23 cellular contexts compared by ENCODE assay signal in the genomic region with DNA sequence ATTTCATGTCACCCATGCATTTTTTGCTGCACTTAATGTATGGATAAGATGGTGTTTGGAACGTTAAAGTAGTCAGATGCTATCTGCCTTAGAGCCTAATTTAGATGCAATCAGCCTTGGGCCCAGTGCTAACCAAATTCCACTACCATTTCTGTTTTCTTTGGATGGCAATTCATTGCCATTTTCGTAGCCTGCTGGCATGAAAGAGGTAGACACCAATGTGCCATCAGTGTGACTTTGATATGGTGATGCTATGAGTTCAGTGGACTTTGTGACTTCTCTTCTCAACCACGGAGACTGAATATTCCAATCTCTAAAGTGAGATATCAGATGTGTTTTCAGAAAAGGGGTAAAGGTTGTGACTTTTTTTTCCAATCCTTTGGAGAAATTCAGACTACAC. TPM values are rescaled to one million over a fixed set of nuclear protein-coding genes. Genes with fewer than 3 reads are reported as not detected.
DNase-seq lines count a peak whose midpoint lies in the region; ATAC-seq, FAIRE-seq and TF ChIP-seq lines count a peak whose summit lies in the region.
"Had no signal": no experiment of that assay in that cellular context is flagged by ENCODE, and none has a peak within 500 bp of the region (broad histone marks: within the 10 kb centered on the region; RNA-seq: fewer than 3 reads in every experiment).

No MANE protein-coding gene starts in this region.

- CTCF ChIA-PET in HepG2 (lab: Yijun Ruan, JAX; ENCODE audit: low intra/inter-chr PET ratio, low total read pairs) = no interaction called here

- in situ Hi-C loops in HepG2 (cut with HindIII; ENCODE audit: extremely low pct_ligation_motif_present, low pct_unique_long_range_greater_than_20kb) = no loop called here

- ATAC-seq in left ventricle myocardium superior (no peak), HepG2 (no peak), GM21825 (IDR thresholded peaks at IDR 0.05; ENCODE audit: unreplicated experiment) (no peak), heart right ventricle (no peak)
- ATAC-seq: left colon; stimulated activated naive B cell treated with anti-CD40 and anti-IgM and Interleukin-4, amounts not matched to agents 10 μg/mL and 1 μg/mL and 100 μg/mL, for 72 hours had no signal

- no peak for TF ChIP-seq EP300 in HepG2 (IDR thresholded peaks at IDR 0.05; ENCODE audit: low read depth in 2 of 2, low read length in 2 of 2)
- TF ChIP-seq EP300 in HepG2 (CRISPR knock-in tag; IDR thresholded peaks at IDR 0.05; ENCODE audit: borderline replicate concordance) = no peak

- H3K4me2 ChIP-seq in HepG2 (ENCODE audit: low read depth, low read length) = peak overlapping the region; percentile 46

- no peak for TF ChIP-seq CTCF in left ventricle myocardium inferior (IDR thresholded peaks at IDR 0.05; ENCODE audit: borderline replicate concordance)
- no peak for TF ChIP-seq CTCF in HepG2 (CRISPR knock-in tag; IDR thresholded peaks at IDR 0.05)
- no peak for TF ChIP-seq CTCF in breast epithelium (IDR thresholded peaks at IDR 0.05)
- no peak for TF ChIP-seq CTCF in heart right ventricle (IDR thresholded peaks at IDR 0.05)

- H3K4me1 ChIP-seq in left ventricle myocardium inferior (peaks cover 77% of the 10 kb centered on the region), HepG2 (ENCODE audit: insufficient read depth, low read length) (peaks cover 23% of the 10 kb centered on the region), breast epithelium (peaks cover 3 to 4% of the 10 kb centered on the region in 2 donors), heart right ventricle (peaks cover 0 to 31% (median 27%) of the 10 kb centered on the region in 9 donors)

- FAIRE-seq in HepG2 (lab: Jason Lieb, UNC) = no peak
- FAIRE-seq: H54 had no signal

- BruUV-seq in HepG2 (replicated peaks; lab: Mats Ljungman, UMichigan) = no TSS peak

- no peaks in the 10 kb centered on the region for H3K36me3 ChIP-seq in left ventricle myocardium inferior
- H3K36me3 ChIP-seq in HepG2 (replicated peaks in 1 of 2; ENCODE audit: control insufficient read depth in 1 of 2, insufficient read depth in 2 of 2, low read length in 2 of 2) = no peaks in the 10 kb centered on the region
- H3K36me3 ChIP-seq in breast epithelium = no peaks in the 10 kb centered on the region
- peaks cover 0 to 10% (median 0%) of the 10 kb centered on the region in 9 donors for H3K36me3 ChIP-seq in heart right ventricle
- H3K36me3 ChIP-seq: esophagus squamous epithelium, thoracic aorta had no signal

- H4K20me1 ChIP-seq in HepG2 (ENCODE audit: insufficient read depth, low read length) = no peaks in the 10 kb centered on the region

- no peak for TF ChIP-seq RAD21 in HepG2 (CRISPR knock-in tag; IDR thresholded peaks at IDR 0.05)

- 60% methylated on average over 3 of the region's 3 CpGs for WGBS in HepG2 (ENCODE audit: low lambda C conversion rate)
- WGBS in heart right ventricle, 2 donors = 56 to 59% methylated on average over 3 of the region's 3 CpGs

- H3K27ac ChIP-seq in left ventricle myocardium inferior (replicated peaks) (peak overlapping the region; percentile 99), HepG2 (ENCODE audit: extremely low read length, insufficient read depth, low read length) (no peak overlapping the region), breast epithelium (no peak overlapping the region), heart right ventricle (peak overlapping the region in 5 of 10 donors; percentile 94 to 98 (median 96))
- H3K27ac ChIP-seq: SK-N-MC, thoracic aorta had no signal

- peak overlapping the region; percentile 91 for H3K4me3 ChIP-seq in left ventricle myocardium inferior
- no peak overlapping the region for H3K4me3 ChIP-seq in HepG2 (replicated peaks in 1 of 3; ENCODE audit: insufficient read depth in 1 of 3, low read depth in 2 of 3, low read length in 3 of 3)
- H3K4me3 ChIP-seq in breast epithelium = no peak overlapping the region
- peak overlapping the region in 5 of 10 donors; percentile 74 to 91 (median 85) for H3K4me3 ChIP-seq in heart right ventricle

- H3K9ac ChIP-seq in HepG2 (ENCODE audit: insufficient read depth, low read depth, low read length) = no peak overlapping the region

- no peak for DNase-seq in left ventricle myocardium inferior
- DNase-seq in left ventricle myocardium superior = no peak
- peak; percentile 21 for DNase-seq in SK-N-DZ (ENCODE audit: low spot score)
- no peak for DNase-seq in HepG2 (ENCODE audit: low spot score)
- no peak for DNase-seq in DMS53 (lab: John Stamatoyannopoulos, UW)
- no peak for DNase-seq in breast epithelium (ENCODE audit: low spot score in 2 of 2)
- no peak for DNase-seq in heart right ventricle
- DNase-seq: activated effector memory CD4-positive, alpha-beta T cell treated with Interleukin-2 at 50 U/mL for 16 hours; amygdala; DMS79; esophagus squamous epithelium; midbrain; NCI-H1048; NCI-H2029; NCI-H446; NK-92 treated with Interleukin-12 subunit alpha and Interleukin-12 subunit beta, amount 100 ng/mL, for 24 hours; stimulated activated CD4-positive, alpha-beta T cell treated with anti-CD3 and anti-CD28 coated beads, Interleukin-1b, Interleukin-23, amount 100 ng/mL, for 48 hours; stimulated activated naive B cell treated with anti-CD40 and anti-IgM and Interleukin-4, amounts not matched to agents 10 μg/mL and 1 μg/mL and 100 μg/mL, for 72 hours had no signal

- POLR2A ChIA-PET in HepG2 (lab: Yijun Ruan, JAX) = no interaction called here

- H3K9me3 ChIP-seq in left ventricle myocardium inferior (replicated peaks) (no peaks in the 10 kb centered on the region), HepG2 (ENCODE audit: low read length) (no peaks in the 10 kb centered on the region), breast epithelium (no peaks in the 10 kb centered on the region), heart right ventricle (no peaks in the 10 kb centered on the region)
- H3K9me3 ChIP-seq: esophagus squamous epithelium, thoracic aorta had no signal

- H3K79me2 ChIP-seq in HepG2 (ENCODE audit: insufficient read depth, low read length) = peaks cover 19% of the 10 kb centered on the region

- TF ChIP-seq POLR2A in HepG2 (IDR thresholded peaks at IDR 0.05; ENCODE audit: insufficient read depth in 1 of 2, low read depth in 2 of 2, low read length in 2 of 2) (no peak), breast epithelium (IDR thresholded peaks at IDR 0.05) (no peak)

- intact Hi-C loops in left ventricle myocardium inferior (cut with micrococcal nuclease) = no loop called here
- intact Hi-C loops in left ventricle myocardium superior (cut with micrococcal nuclease) = no loop called here
- intact Hi-C loops in HepG2 (cut with micrococcal nuclease; ENCODE audit: unreplicated experiment) = loop anchor here (5.0 kb wide), 1 partner anchor 174 kb away; no protein-coding TSS in a partner anchor
- intact Hi-C loops in breast epithelium (cut with DNase I; ENCODE audit: low total_unique reads) = no loop called here
- intact Hi-C loops in heart right ventricle (cut with DNase I) = no loop called here

- no peak overlapping the region for H2AFZ ChIP-seq in HepG2 (ENCODE audit: low read length)

- no peaks in the 10 kb centered on the region for H3K27me3 ChIP-seq in left ventricle myocardium inferior (ENCODE audit: low read depth)
- H3K27me3 ChIP-seq in HepG2 (ENCODE audit: control insufficient read depth in 1 of 2, insufficient read depth in 2 of 2, low read length in 2 of 2) = no peaks in the 10 kb centered on the region
- no peaks in the 10 kb centered on the region for H3K27me3 ChIP-seq in breast epithelium
- no peaks in the 10 kb centered on the region for H3K27me3 ChIP-seq in heart right ventricle
- H3K27me3 ChIP-seq: esophagus squamous epithelium had no signal

RNA-seq across cellular contexts. Expression of gene ETFDH, which starts 1.5 kb away (rescaled TPM):
- total RNA-seq in left ventricle myocardium inferior (283 TPM), left ventricle myocardium superior (391 TPM), HepG2 (2016; rRNA removed; fragmentation: Illumina TruSeq; extraction: Trizol) (13.5 and 14.7 TPM in 2 replicates), breast epithelium (10 to 100 TPM; 36.2 to 40.6 (median 39.7) TPM), heart right ventricle (100 to 1,000 TPM; 140 to 305 (median 219) TPM)
- polyA plus RNA-seq in SK-N-DZ (2014; cell fraction: cytosol; rRNA removed) = 18.6 and 21.3 TPM in 2 replicates
- polyA plus RNA-seq in SK-N-DZ (2014; cell fraction: nucleus; rRNA removed) = 18.4 and 35.6 TPM in 2 replicates
- 1.3 and 2.5 TPM in 2 replicates for total RNA-seq in HepG2 (2016; cell fraction: cytosol; rRNA removed; fragmentation: Illumina TruSeq; extraction: Trizol; ENCODE audit: low read depth)
- total RNA-seq in HepG2 (2016; cell fraction: insoluble cytoplasmic fraction; rRNA removed; fragmentation: Illumina TruSeq; extraction: Trizol) = 13.3 and 15.5 TPM in 2 replicates
- 5.0 and 6.4 TPM in 2 replicates for total RNA-seq in HepG2 (2016; cell fraction: membrane; rRNA removed; fragmentation: Illumina TruSeq; extraction: Trizol)
- total RNA-seq in HepG2 (2016; cell fraction: nucleus; rRNA removed; fragmentation: Illumina TruSeq; extraction: Trizol) = 9.4 and 10.2 TPM in 2 replicates
- polyA plus RNA-seq in HepG2 (2011; rRNA removed) (15.3 and 17.8 TPM in 2 replicates), heart right ventricle (100 to 1,000 TPM in 1 of 2 donors, 10 to 100 TPM in 1; 47.3 to 141 TPM)
- polyA plus RNA-seq in HepG2 (2011; cell fraction: cytosol; rRNA removed) = 8.7 and 14.2 TPM in 2 replicates
- polyA plus RNA-seq in HepG2 (2011; cell fraction: nucleus; rRNA removed) = 16.8 and 22.3 TPM in 2 replicates
- 14.6 and 17.9 TPM in 2 replicates for polyA plus RNA-seq in HepG2 (2012)
- 1.8 and 2.1 TPM in 2 replicates for polyA plus RNA-seq in HepG2 (2016; cell fraction: cytosol; fragmentation: Illumina TruSeq; extraction: Trizol; ENCODE audit: low read depth)
- polyA plus RNA-seq in HepG2 (2016; cell fraction: insoluble cytoplasmic fraction; fragmentation: Illumina TruSeq; extraction: Trizol; ENCODE audit: low read depth) = 12.4 and 13.8 TPM in 2 replicates
- polyA plus RNA-seq in HepG2 (2016; cell fraction: membrane; fragmentation: Illumina TruSeq; extraction: Trizol; ENCODE audit: low read depth) = 2.8 and 4.3 TPM in 2 replicates
- polyA plus RNA-seq in HepG2 (2016; cell fraction: nucleus; fragmentation: Illumina TruSeq; extraction: Trizol; ENCODE audit: insufficient read depth, low read depth) = 14.5 and 18.5 TPM in 2 replicates
- 1.8 and 8.8 TPM in 2 replicates for polyA minus RNA-seq in HepG2 (2011; rRNA and poly(A)+ RNA removed; ENCODE audit: low replicate concordance)
- 8.0 and 13.9 TPM in 2 replicates for polyA minus RNA-seq in HepG2 (2011; cell fraction: cytosol; rRNA and poly(A)+ RNA removed)
- polyA minus RNA-seq in HepG2 (2011; cell fraction: nucleus; rRNA and poly(A)+ RNA removed) = 19.4 and 23.9 TPM in 2 replicates

RNA-seq across cellular contexts. Expression of gene C4orf46, which starts 1.9 kb away (rescaled TPM):
- 3.4 TPM for total RNA-seq in left ventricle myocardium inferior
- total RNA-seq in left ventricle myocardium superior = 3.4 TPM
- 70.5 and 74.1 TPM in 2 replicates for polyA plus RNA-seq in SK-N-DZ (2014; cell fraction: cytosol; rRNA removed)
- 30.1 and 31.3 TPM in 2 replicates for polyA plus RNA-seq in SK-N-DZ (2014; cell fraction: nucleus; rRNA removed)
- total RNA-seq in HepG2 (2016; rRNA removed; fragmentation: Illumina TruSeq; extraction: Trizol) = 10.4 and 16.7 TPM in 2 replicates
- total RNA-seq in HepG2 (2016; cell fraction: cytosol; rRNA removed; fragmentation: Illumina TruSeq; extraction: Trizol; ENCODE audit: low read depth) = 1.1 and 1.7 TPM in 2 replicates
- 10.1 and 15.4 TPM in 2 replicates for total RNA-seq in HepG2 (2016; cell fraction: insoluble cytoplasmic fraction; rRNA removed; fragmentation: Illumina TruSeq; extraction: Trizol)
- total RNA-seq in HepG2 (2016; cell fraction: membrane; rRNA removed; fragmentation: Illumina TruSeq; extraction: Trizol) = 6.0 and 7.4 TPM in 2 replicates
- total RNA-seq in HepG2 (2016; cell fraction: nucleus; rRNA removed; fragmentation: Illumina TruSeq; extraction: Trizol) = 7.4 and 8.1 TPM in 2 replicates
- 5.4 and 8.5 TPM in 2 replicates for polyA plus RNA-seq in HepG2 (2011; rRNA removed)
- polyA plus RNA-seq in HepG2 (2011; cell fraction: cytosol; rRNA removed) = 2.6 and 3.0 TPM in 2 replicates
- polyA plus RNA-seq in HepG2 (2011; cell fraction: nucleus; rRNA removed) = 1.3 and 2.1 TPM in 2 replicates
- 3.0 and 5.0 TPM in 2 replicates for polyA plus RNA-seq in HepG2 (2012)
- 0.98 and 1.2 TPM in 2 replicates for polyA plus RNA-seq in HepG2 (2016; cell fraction: cytosol; fragmentation: Illumina TruSeq; extraction: Trizol; ENCODE audit: low read depth)
- polyA plus RNA-seq in HepG2 (2016; cell fraction: insoluble cytoplasmic fraction; fragmentation: Illumina TruSeq; extraction: Trizol; ENCODE audit: low read depth) = 22.6 and 22.9 TPM in 2 replicates
- polyA plus RNA-seq in HepG2 (2016; cell fraction: membrane; fragmentation: Illumina TruSeq; extraction: Trizol; ENCODE audit: low read depth) = 5.1 and 5.5 TPM in 2 replicates
- polyA plus RNA-seq in HepG2 (2016; cell fraction: nucleus; fragmentation: Illumina TruSeq; extraction: Trizol; ENCODE audit: insufficient read depth, low read depth) = 10.1 and 10.7 TPM in 2 replicates
- 1.7 TPM in 2 replicates for polyA minus RNA-seq in HepG2 (2011; rRNA and poly(A)+ RNA removed; ENCODE audit: low replicate concordance)
- 2.9 and 3.5 TPM in 2 replicates for polyA minus RNA-seq in HepG2 (2011; cell fraction: cytosol; rRNA and poly(A)+ RNA removed)
- 3.0 and 4.0 TPM in 2 replicates for polyA minus RNA-seq in HepG2 (2011; cell fraction: nucleus; rRNA and poly(A)+ RNA removed)
- total RNA-seq in breast epithelium = 1 to 10 TPM; 3.3 to 6.1 (median 5.4) TPM
- total RNA-seq in heart right ventricle = 1 to 10 TPM; 3.0 to 5.2 (median 4.4) TPM
- polyA plus RNA-seq in heart right ventricle = 1 to 10 TPM; 1.7 to 3.3 TPM

RNA-seq across cellular contexts. Expression of gene PPID, which starts 49.6 kb away (rescaled TPM):
- total RNA-seq in left ventricle myocardium inferior (39.2 TPM), left ventricle myocardium superior (38.2 TPM), HepG2 (2016; rRNA removed; fragmentation: Illumina TruSeq; extraction: Trizol) (63.4 and 73.3 TPM in 2 replicates), breast epithelium (10 to 100 TPM; 17.6 to 29.9 (median 20.0) TPM), heart right ventricle (10 to 100 TPM; 23.8 to 37.1 (median 33.1) TPM)
- 54.2 and 85.1 TPM in 2 replicates for polyA plus RNA-seq in SK-N-DZ (2014; cell fraction: cytosol; rRNA removed)
- 22.1 and 23.6 TPM in 2 replicates for polyA plus RNA-seq in SK-N-DZ (2014; cell fraction: nucleus; rRNA removed)
- total RNA-seq in HepG2 (2016; cell fraction: cytosol; rRNA removed; fragmentation: Illumina TruSeq; extraction: Trizol; ENCODE audit: low read depth) = 10.1 and 10.4 TPM in 2 replicates
- total RNA-seq in HepG2 (2016; cell fraction: insoluble cytoplasmic fraction; rRNA removed; fragmentation: Illumina TruSeq; extraction: Trizol) = 59.6 and 76.4 TPM in 2 replicates
- total RNA-seq in HepG2 (2016; cell fraction: membrane; rRNA removed; fragmentation: Illumina TruSeq; extraction: Trizol) = 22.4 and 23.0 TPM in 2 replicates
- 24.7 and 25.4 TPM in 2 replicates for total RNA-seq in HepG2 (2016; cell fraction: nucleus; rRNA removed; fragmentation: Illumina TruSeq; extraction: Trizol)
- polyA plus RNA-seq in HepG2 (2011; rRNA removed) (14.1 and 15.4 TPM in 2 replicates), heart right ventricle (10 to 100 TPM; 24.4 to 35.4 TPM)
- polyA plus RNA-seq in HepG2 (2011; cell fraction: cytosol; rRNA removed) = 10.2 and 11.5 TPM in 2 replicates
- polyA plus RNA-seq in HepG2 (2011; cell fraction: nucleus; rRNA removed) = 10.6 and 15.9 TPM in 2 replicates
- 34.3 and 39.6 TPM in 2 replicates for polyA plus RNA-seq in HepG2 (2012)
- 8.0 TPM in 2 replicates for polyA plus RNA-seq in HepG2 (2016; cell fraction: cytosol; fragmentation: Illumina TruSeq; extraction: Trizol; ENCODE audit: low read depth)
- 92.0 and 102 TPM in 2 replicates for polyA plus RNA-seq in HepG2 (2016; cell fraction: insoluble cytoplasmic fraction; fragmentation: Illumina TruSeq; extraction: Trizol; ENCODE audit: low read depth)
- polyA plus RNA-seq in HepG2 (2016; cell fraction: membrane; fragmentation: Illumina TruSeq; extraction: Trizol; ENCODE audit: low read depth) = 15.5 and 16.2 TPM in 2 replicates
- polyA plus RNA-seq in HepG2 (2016; cell fraction: nucleus; fragmentation: Illumina TruSeq; extraction: Trizol; ENCODE audit: insufficient read depth, low read depth) = 55.4 and 64.1 TPM in 2 replicates
- polyA minus RNA-seq in HepG2 (2011; rRNA and poly(A)+ RNA removed; ENCODE audit: low replicate concordance) = 1.6 and 2.3 TPM in 2 replicates
- 6.8 and 9.3 TPM in 2 replicates for polyA minus RNA-seq in HepG2 (2011; cell fraction: cytosol; rRNA and poly(A)+ RNA removed)
- polyA minus RNA-seq in HepG2 (2011; cell fraction: nucleus; rRNA and poly(A)+ RNA removed) = 11.7 and 14.8 TPM in 2 replicates
